Comparison of ENCODE assay signal across 1 cellular context in the genomic region with DNA sequence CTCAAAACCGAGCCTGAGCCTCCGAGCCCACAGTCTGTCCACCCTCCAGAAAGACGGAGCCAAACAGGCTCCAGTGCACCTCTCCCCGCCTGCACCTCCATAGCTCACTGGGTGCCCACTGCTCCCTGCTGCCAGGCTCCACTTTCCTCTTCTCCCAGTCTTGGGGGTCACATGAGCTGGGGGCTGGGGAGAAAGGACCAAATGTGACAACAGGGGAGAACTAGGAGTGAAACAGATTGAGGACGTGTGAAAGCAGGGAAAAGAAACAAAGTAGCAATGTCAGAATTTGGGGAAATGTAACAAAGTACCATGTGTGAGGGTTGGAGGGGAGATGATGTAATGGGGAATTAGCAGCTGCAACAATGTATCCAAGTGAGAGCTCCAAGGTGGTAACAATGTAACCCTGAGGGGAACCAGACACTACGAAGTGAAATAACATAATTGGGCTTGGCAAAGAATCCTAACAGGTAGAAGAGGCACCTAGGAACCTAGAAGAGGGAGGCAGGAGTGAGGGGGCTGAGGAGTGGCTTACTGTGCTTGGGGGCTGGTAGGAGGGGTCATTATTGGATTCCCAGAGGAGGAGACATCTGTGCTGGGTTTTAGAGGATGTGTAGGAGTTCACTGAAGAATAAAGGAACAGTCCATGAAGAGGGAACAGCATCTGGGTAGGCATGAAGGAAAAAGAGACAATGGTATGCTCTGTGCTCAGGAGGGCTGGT.
TF ChIP-seq lines count a peak whose summit lies in the region.

No MANE protein-coding gene starts in this region.

TF ChIP-seq in HEK293, 187 proteins besides CTCF, POLR2A, EP300 and RAD21 (continued from another document):
- TF ChIP-seq ATF2 (tag by site-specific recombination; IDR thresholded peaks at IDR 0.05; ENCODE audit: low read depth) (peak; percentile 94), IKZF3 (tag by site-specific recombination; IDR thresholded peaks at IDR 0.05) (peak; percentile 26; the same call in 1 of the 2 replicates), ZNF610 (tag by site-specific recombination; IDR thresholded peaks at IDR 0.05; ENCODE audit: borderline replicate concordance) (peak; percentile 35; the same call in 1 of the 2 replicates), ZFHX2 (tag by site-specific recombination; conservative IDR thresholded peaks at IDR 0.05) (peak; percentile 90), ZNF2 (tag by site-specific recombination; IDR thresholded peaks at IDR 0.05) (0 out of 2 replicates have a peak, but pooled peaks have one; percentile 26), ZNF175 (tag by site-specific recombination; IDR thresholded peaks at IDR 0.05) (no peak), ZFP69B (tag by site-specific recombination; IDR thresholded peaks at IDR 0.05) (peak; percentile 52; the same call in 1 of the 2 replicates), SP7 (tag by site-specific recombination; IDR thresholded peaks at IDR 0.05) (peak; percentile 56), ZNF624 (tag by site-specific recombination; IDR thresholded peaks at IDR 0.05) (no peak), ZNF600 (tag by site-specific recombination; IDR thresholded peaks at IDR 0.05) (peak; percentile 47; the same call in 1 of the 2 replicates), ZBTB20 (tag by site-specific recombination; IDR thresholded peaks at IDR 0.05) (peak; percentile 8; the same call in 1 of the 2 replicates), ZBTB6 (tag by site-specific recombination; IDR thresholded peaks at IDR 0.05) (no peak), ZIC2 (tag by site-specific recombination; IDR thresholded peaks at IDR 0.05) (peak; percentile 84), ZNF747 (tag by site-specific recombination; IDR thresholded peaks at IDR 0.05) (no peak), ZSCAN30 (tag by site-specific recombination; IDR thresholded peaks at IDR 0.05) (no peak), ZBTB17 (tag by site-specific recombination; IDR thresholded peaks at IDR 0.05) (peak; percentile 64), ZNF629 (tag by site-specific recombination; IDR thresholded peaks at IDR 0.05) (peak; percentile 70), EGR2 (tag by site-specific recombination; IDR thresholded peaks at IDR 0.05; ENCODE audit: low read depth) (peak; percentile 91), GLIS1 (tag by site-specific recombination; IDR thresholded peaks at IDR 0.05) (peak; percentile 71), ZNF23 (tag by site-specific recombination; IDR thresholded peaks at IDR 0.05; ENCODE audit: borderline replicate concordance) (no peak), ZEB2 (tag by site-specific recombination; IDR thresholded peaks at IDR 0.05) (peak; percentile 72; the same call in 1 of the 2 replicates), PATZ1 (tag by site-specific recombination; IDR thresholded peaks at IDR 0.05) (peak; percentile 83), ZNF24 (tag by site-specific recombination; IDR thresholded peaks at IDR 0.05) (0 out of 2 replicates have a peak, but pooled peaks have one; percentile 28), SCRT2 (tag by site-specific recombination; IDR thresholded peaks at IDR 0.05) (peak; percentile 77), ZSCAN23 (tag by site-specific recombination; IDR thresholded peaks at IDR 0.05) (no peak), KLF10 (tag by site-specific recombination; IDR thresholded peaks at IDR 0.05) (no peak), ZBTB21 (tag by site-specific recombination; IDR thresholded peaks at IDR 0.05) (peak; percentile 53; the same call in 1 of the 2 replicates), GLI2 (tag by site-specific recombination; IDR thresholded peaks at IDR 0.05; ENCODE audit: borderline replicate concordance, low read depth) (no peak), ZNF324 (tag by site-specific recombination; IDR thresholded peaks at IDR 0.05) (peak; percentile 54; the same call in 1 of the 2 replicates)
- TF ChIP-seq, protein P1, sequence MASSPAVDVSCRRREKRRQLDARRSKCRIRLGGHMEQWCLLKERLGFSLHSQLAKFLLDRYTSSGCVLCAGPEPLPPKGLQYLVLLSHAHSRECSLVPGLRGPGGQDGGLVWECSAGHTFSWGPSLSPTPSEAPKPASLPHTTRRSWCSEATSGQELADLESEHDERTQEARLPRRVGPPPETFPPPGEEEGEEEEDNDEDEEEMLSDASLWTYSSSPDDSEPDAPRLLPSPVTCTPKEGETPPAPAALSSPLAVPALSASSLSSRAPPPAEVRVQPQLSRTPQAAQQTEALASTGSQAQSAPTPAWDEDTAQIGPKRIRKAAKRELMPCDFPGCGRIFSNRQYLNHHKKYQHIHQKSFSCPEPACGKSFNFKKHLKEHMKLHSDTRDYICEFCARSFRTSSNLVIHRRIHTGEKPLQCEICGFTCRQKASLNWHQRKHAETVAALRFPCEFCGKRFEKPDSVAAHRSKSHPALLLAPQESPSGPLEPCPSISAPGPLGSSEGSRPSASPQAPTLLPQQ (tag by site-specific recombination; IDR thresholded peaks at IDR 0.05): peak; percentile 57
- TF ChIP-seq, protein P2, sequence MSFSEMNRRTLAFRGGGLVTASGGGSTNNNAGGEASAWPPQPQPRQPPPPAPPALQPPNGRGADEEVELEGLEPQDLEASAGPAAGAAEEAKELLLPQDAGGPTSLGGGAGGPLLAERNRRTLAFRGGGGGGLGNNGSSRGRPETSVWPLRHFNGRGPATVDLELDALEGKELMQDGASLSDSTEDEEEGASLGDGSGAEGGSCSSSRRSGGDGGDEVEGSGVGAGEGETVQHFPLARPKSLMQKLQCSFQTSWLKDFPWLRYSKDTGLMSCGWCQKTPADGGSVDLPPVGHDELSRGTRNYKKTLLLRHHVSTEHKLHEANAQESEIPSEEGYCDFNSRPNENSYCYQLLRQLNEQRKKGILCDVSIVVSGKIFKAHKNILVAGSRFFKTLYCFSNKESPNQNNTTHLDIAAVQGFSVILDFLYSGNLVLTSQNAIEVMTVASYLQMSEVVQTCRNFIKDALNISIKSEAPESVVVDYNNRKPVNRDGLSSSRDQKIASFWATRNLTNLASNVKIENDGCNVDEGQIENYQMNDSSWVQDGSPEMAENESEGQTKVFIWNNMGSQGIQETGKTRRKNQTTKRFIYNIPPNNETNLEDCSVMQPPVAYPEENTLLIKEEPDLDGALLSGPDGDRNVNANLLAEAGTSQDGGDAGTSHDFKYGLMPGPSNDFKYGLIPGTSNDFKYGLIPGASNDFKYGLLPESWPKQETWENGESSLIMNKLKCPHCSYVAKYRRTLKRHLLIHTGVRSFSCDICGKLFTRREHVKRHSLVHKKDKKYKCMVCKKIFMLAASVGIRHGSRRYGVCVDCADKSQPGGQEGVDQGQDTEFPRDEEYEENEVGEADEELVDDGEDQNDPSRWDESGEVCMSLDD (tag by site-specific recombination; IDR thresholded peaks at IDR 0.05): peak; percentile 57; the same call in 1 of the 2 replicates
